In genomic region chr21:44318489-44319285, GRCh38 we compare ENCODE assay signal across 18 cellular contexts. TPM values are rescaled to one million over a fixed set of nuclear protein-coding genes. Genes with fewer than 3 reads are reported as not detected.
DNase-seq lines count a peak whose midpoint lies in the region; ATAC-seq and TF ChIP-seq lines count a peak whose summit lies in the region.
"Had no signal": no experiment of that assay in that cellular context is flagged by ENCODE, and none has a peak within 500 bp of the region (broad histone marks: within the 10 kb centered on the region; RNA-seq: fewer than 3 reads in every experiment).

No MANE protein-coding gene starts in this region.

- no peak overlapping the region for H2AFZ ChIP-seq in neuronal stem cell (ENCODE audit: low read length)

- H2BK120ac ChIP-seq in neuronal stem cell (ENCODE audit: low read depth, low read length) = no peak overlapping the region

- peak overlapping the region; percentile 6 for H2BK12ac ChIP-seq in neuronal stem cell (ENCODE audit: low read length)

- H3K23ac ChIP-seq in neuronal stem cell (ENCODE audit: low read depth, low read length, poor library complexity) = no peak overlapping the region

- no peak overlapping the region for H2BK15ac ChIP-seq in neuronal stem cell (ENCODE audit: low read length)

- peaks cover 14% of the 10 kb centered on the region for H3K36me3 Mint-ChIP-seq in activated CD8-positive, alpha-beta T cell treated with anti-CD3 and anti-CD28 coated beads, Interleukin-2, amount 10 ng/mL, durations not matched to agents 7 days and 5 days (ENCODE audit: low read depth)
- peaks cover 3% of the 10 kb centered on the region for H3K36me3 Mint-ChIP-seq in activated CD8-positive, alpha-beta T cell treated with anti-CD3 and anti-CD28 coated beads for 36 hours (ENCODE audit: low read depth)

- H3K27me3 ChIP-seq in neuronal stem cell (ENCODE audit: control insufficient read depth in 3 of 3, insufficient read depth in 3 of 3, low read depth in 1 of 3, low read length in 3 of 3) = no peaks in the 10 kb centered on the region
- H3K27me3 ChIP-seq: BLaER1 had no signal

- no peak overlapping the region for H3K4me2 ChIP-seq in neuronal stem cell (ENCODE audit: insufficient read depth, low read length, poor library complexity, severe bottlenecking)
- H3K4me2 ChIP-seq: BLaER1 had no signal

- no peak overlapping the region for H3K4ac ChIP-seq in neuronal stem cell (ENCODE audit: low read length)

- WGBS in neuronal stem cell (ENCODE audit: extremely low coverage in 2 of 2, insufficient read length in 2 of 2, insufficient replicate concordance in 1 of 2), 2 donors = no CpG with 5 or more reads among the region's 25 CpGs

- no peak for ATAC-seq in activated CD8-positive, alpha-beta T cell treated with anti-CD3 and anti-CD28 coated beads, Interleukin-2, amount 10 ng/mL, durations not matched to agents 7 days and 5 days
- ATAC-seq in activated CD8-positive, alpha-beta T cell treated with anti-CD3 and anti-CD28 coated beads for 36 hours = no peak
- ATAC-seq: Panc1 had no signal

- peak overlapping the region; percentile 66 for H2BK5ac ChIP-seq in neuronal stem cell (ENCODE audit: low read length)

- H3K4me1 ChIP-seq in neuronal stem cell (ENCODE audit: control insufficient read depth in 2 of 2, insufficient read depth in 1 of 2, low read depth in 1 of 2, low read length in 2 of 2) = no peaks in the 10 kb centered on the region
- H3K4me1 ChIP-seq: BLaER1 had no signal

- H4K91ac ChIP-seq in neuronal stem cell (ENCODE audit: low read depth, low read length, poor library complexity) = no peak overlapping the region

- H3K9ac ChIP-seq in neuronal stem cell (ENCODE audit: low read depth, low read length, poor library complexity) = no peak overlapping the region
- H3K9ac ChIP-seq: BLaER1 had no signal

- peaks cover 8% of the 10 kb centered on the region for H3K79me1 ChIP-seq in neuronal stem cell (ENCODE audit: low read depth, low read length)

- DNase-seq in activated CD8-positive, alpha-beta T cell treated with anti-CD3 and anti-CD28 coated beads, Interleukin-2, amount 10 ng/mL, durations not matched to agents 7 days and 5 days = no peak
- no peak for DNase-seq in activated CD8-positive, alpha-beta T cell treated with anti-CD3 and anti-CD28 coated beads for 36 hours
- DNase-seq in neuronal stem cell (ENCODE audit: low spot score) (no peak), midbrain (lab: John Stamatoyannopoulos, UW) (no peak)
- DNase-seq: ACHN; CD4-positive, alpha-beta T cell; COR-L47; DMS79; Kasumi-1; NCI-H1694 treated with DMSO at 0.1 percent for 48 hours; NCI-H2081 treated with DMSO at 0.1 percent for 48 hours; NCI-H2171 treated with DMSO at 0.1 percent for 48 hours; NCI-H524 treated with DMSO at 0.1 percent for 48 hours; NCI-H82 had no signal

- no peaks in the 10 kb centered on the region for H3K27me3 Mint-ChIP-seq in activated CD8-positive, alpha-beta T cell treated with anti-CD3 and anti-CD28 coated beads, Interleukin-2, amount 10 ng/mL, durations not matched to agents 7 days and 5 days (ENCODE audit: low read depth)
- H3K27me3 Mint-ChIP-seq in activated CD8-positive, alpha-beta T cell treated with anti-CD3 and anti-CD28 coated beads for 36 hours = no peaks in the 10 kb centered on the region
- H3K27me3 Mint-ChIP-seq: CD4-positive, alpha-beta T cell had no signal

- peak overlapping the region; percentile 30 for H3K27ac Mint-ChIP-seq in activated CD8-positive, alpha-beta T cell treated with anti-CD3 and anti-CD28 coated beads, Interleukin-2, amount 10 ng/mL, durations not matched to agents 7 days and 5 days
- no peak overlapping the region for H3K27ac Mint-ChIP-seq in activated CD8-positive, alpha-beta T cell treated with anti-CD3 and anti-CD28 coated beads for 36 hours
- H3K27ac Mint-ChIP-seq: CD4-positive, alpha-beta T cell had no signal

- no peak overlapping the region for H3K4me3 Mint-ChIP-seq in activated CD8-positive, alpha-beta T cell treated with anti-CD3 and anti-CD28 coated beads, Interleukin-2, amount 10 ng/mL, durations not matched to agents 7 days and 5 days
- no peak overlapping the region for H3K4me3 Mint-ChIP-seq in activated CD8-positive, alpha-beta T cell treated with anti-CD3 and anti-CD28 coated beads for 36 hours
- H3K4me3 Mint-ChIP-seq: CD4-positive, alpha-beta T cell had no signal

- CTCF ChIA-PET in activated CD8-positive, alpha-beta T cell treated with anti-CD3 and anti-CD28 coated beads, Interleukin-2, amount 10 ng/mL, durations not matched to agents 7 days and 5 days (lab: Charles Lee) = no interaction called here
- CTCF ChIA-PET in activated CD8-positive, alpha-beta T cell treated with anti-CD3 and anti-CD28 coated beads for 36 hours (lab: Charles Lee) = interaction anchor here (1.4 kb wide), 1 partner anchor 14 kb away, joined by 3 read pairs; no protein-coding TSS in a partner anchor

- peaks cover 0 to 2% of the 10 kb centered on the region in 2 donors for H3K9me3 ChIP-seq in neuronal stem cell (replicated peaks in 1 of 2; ENCODE audit: control insufficient read depth in 2 of 2, insufficient read depth in 1 of 2, low read depth in 1 of 2, low read length in 2 of 2)
- H3K9me3 ChIP-seq: BLaER1 had no signal

- no peak overlapping the region for H3K27ac ChIP-seq in neuronal stem cell (replicated peaks; ENCODE audit: low read length)
- H3K27ac ChIP-seq: 22Rv1, BLaER1 had no signal

- no peak overlapping the region for H3K18ac ChIP-seq in neuronal stem cell (ENCODE audit: low read length)

- H4K8ac ChIP-seq in neuronal stem cell (ENCODE audit: low read depth, low read length) = no peak overlapping the region

- TF ChIP-seq CTCF in activated CD8-positive, alpha-beta T cell treated with anti-CD3 and anti-CD28 coated beads for 36 hours (IDR thresholded peaks at IDR 0.05) = no peak

- H3K36me3 ChIP-seq in neuronal stem cell (replicated peaks in 1 of 2; ENCODE audit: control insufficient read depth in 2 of 2, insufficient read depth in 2 of 2, low read length in 2 of 2) = peaks cover 16 to 85% of the 10 kb centered on the region in 2 donors

- no peak overlapping the region for H3K4me3 ChIP-seq in neuronal stem cell (ENCODE audit: low read length in 2 of 2)
- H3K4me3 ChIP-seq: BLaER1 had no signal

- intact Hi-C loops in activated CD8-positive, alpha-beta T cell treated with anti-CD3 and anti-CD28 coated beads for 36 hours (cut with micrococcal nuclease) = no loop called here

- no peaks in the 10 kb centered on the region for H3K4me1 Mint-ChIP-seq in activated CD8-positive, alpha-beta T cell treated with anti-CD3 and anti-CD28 coated beads, Interleukin-2, amount 10 ng/mL, durations not matched to agents 7 days and 5 days (ENCODE audit: low read depth)
- no peaks in the 10 kb centered on the region for H3K4me1 Mint-ChIP-seq in activated CD8-positive, alpha-beta T cell treated with anti-CD3 and anti-CD28 coated beads for 36 hours (ENCODE audit: low read depth)

- no peak overlapping the region for H2AK5ac ChIP-seq in neuronal stem cell (ENCODE audit: low read depth, low read length)

- POLR2A ChIA-PET in activated CD8-positive, alpha-beta T cell treated with anti-CD3 and anti-CD28 coated beads, Interleukin-2, amount 10 ng/mL, durations not matched to agents 7 days and 5 days (lab: Charles Lee) = interaction anchor here (0.7 kb wide), 1 partner anchor 14 kb away, joined by 4 read pairs; no protein-coding TSS in a partner anchor
- POLR2A ChIA-PET in activated CD8-positive, alpha-beta T cell treated with anti-CD3 and anti-CD28 coated beads for 36 hours (lab: Charles Lee) = interaction anchor here (2.1 kb wide), 1 partner anchor 13 kb away, joined by 5 read pairs; no protein-coding TSS in a partner anchor

- H3K14ac ChIP-seq in neuronal stem cell (ENCODE audit: low read length) = peak overlapping the region; percentile 56

- H3K9me3 Mint-ChIP-seq in activated CD8-positive, alpha-beta T cell treated with anti-CD3 and anti-CD28 coated beads, Interleukin-2, amount 10 ng/mL, durations not matched to agents 7 days and 5 days (ENCODE audit: insufficient read depth) = no peaks in the 10 kb centered on the region
- no peaks in the 10 kb centered on the region for H3K9me3 Mint-ChIP-seq in activated CD8-positive, alpha-beta T cell treated with anti-CD3 and anti-CD28 coated beads for 36 hours
- H3K9me3 Mint-ChIP-seq: CD4-positive, alpha-beta T cell had no signal

RNA-seq across cellular contexts. Expression of gene PFKL, which starts 18.8 kb away (rescaled TPM):
- total RNA-seq in activated CD8-positive, alpha-beta T cell treated with anti-CD3 and anti-CD28 coated beads, Interleukin-2, amount 10 ng/mL, durations not matched to agents 7 days and 5 days = 100 to 1,000 TPM; 191 to 199 TPM
- total RNA-seq in activated CD8-positive, alpha-beta T cell treated with anti-CD3 and anti-CD28 coated beads for 36 hours = 100 to 1,000 TPM; 188 to 200 TPM
- 37.4 TPM for polyA plus RNA-seq in neuronal stem cell (2013, experiment 1 of 2)
- 35.9 TPM for polyA plus RNA-seq in neuronal stem cell (2013, experiment 2 of 2)

RNA-seq across cellular contexts. Expression of gene CFAP410, which starts 20.5 kb away (rescaled TPM):
- 10 to 100 TPM; 16.8 to 17.4 TPM for total RNA-seq in activated CD8-positive, alpha-beta T cell treated with anti-CD3 and anti-CD28 coated beads, Interleukin-2, amount 10 ng/mL, durations not matched to agents 7 days and 5 days
- 10 to 100 TPM; 17.2 TPM for total RNA-seq in activated CD8-positive, alpha-beta T cell treated with anti-CD3 and anti-CD28 coated beads for 36 hours
- polyA plus RNA-seq in neuronal stem cell (2013, experiment 1 of 2) = 13.0 TPM
- polyA plus RNA-seq in neuronal stem cell (2013, experiment 2 of 2) = 12.0 TPM

RNA-seq across cellular contexts. Expression of gene AIRE, which starts 33.0 kb away (rescaled TPM):
- not detected for total RNA-seq in activated CD8-positive, alpha-beta T cell treated with anti-CD3 and anti-CD28 coated beads, Interleukin-2, amount 10 ng/mL, durations not matched to agents 7 days and 5 days
- not detected for total RNA-seq in activated CD8-positive, alpha-beta T cell treated with anti-CD3 and anti-CD28 coated beads for 36 hours
- not detected for polyA plus RNA-seq in neuronal stem cell (2013, experiment 1 of 2)
- polyA plus RNA-seq in neuronal stem cell (2013, experiment 2 of 2) = not detected
- total RNA-seq: MCF 10A had no signal

RNA-seq across cellular contexts. Expression of gene TRPM2, which starts 34.7 kb away (rescaled TPM):
- 10 to 100 TPM; 35.6 to 40.9 TPM for total RNA-seq in activated CD8-positive, alpha-beta T cell treated with anti-CD3 and anti-CD28 coated beads, Interleukin-2, amount 10 ng/mL, durations not matched to agents 7 days and 5 days
- 1 to 10 TPM; 2.6 to 3.7 TPM for total RNA-seq in activated CD8-positive, alpha-beta T cell treated with anti-CD3 and anti-CD28 coated beads for 36 hours
- 0.03 TPM for polyA plus RNA-seq in neuronal stem cell (2013, experiment 1 of 2)
- polyA plus RNA-seq in neuronal stem cell (2013, experiment 2 of 2) = 0.03 TPM

RNA-seq across cellular contexts. Expression of gene DNMT3L, which starts 57.0 kb away (rescaled TPM):
- total RNA-seq in activated CD8-positive, alpha-beta T cell treated with anti-CD3 and anti-CD28 coated beads, Interleukin-2, amount 10 ng/mL, durations not matched to agents 7 days and 5 days = not detected
- not detected for total RNA-seq in activated CD8-positive, alpha-beta T cell treated with anti-CD3 and anti-CD28 coated beads for 36 hours
- 0.04 TPM for polyA plus RNA-seq in neuronal stem cell (2013, experiment 1 of 2)
- polyA plus RNA-seq in neuronal stem cell (2013, experiment 2 of 2) = not detected
- total RNA-seq: CD4-positive, alpha-beta T cell; MCF 10A had no signal
